8 cellular contexts compared by ENCODE assay signal in the genomic region with DNA sequence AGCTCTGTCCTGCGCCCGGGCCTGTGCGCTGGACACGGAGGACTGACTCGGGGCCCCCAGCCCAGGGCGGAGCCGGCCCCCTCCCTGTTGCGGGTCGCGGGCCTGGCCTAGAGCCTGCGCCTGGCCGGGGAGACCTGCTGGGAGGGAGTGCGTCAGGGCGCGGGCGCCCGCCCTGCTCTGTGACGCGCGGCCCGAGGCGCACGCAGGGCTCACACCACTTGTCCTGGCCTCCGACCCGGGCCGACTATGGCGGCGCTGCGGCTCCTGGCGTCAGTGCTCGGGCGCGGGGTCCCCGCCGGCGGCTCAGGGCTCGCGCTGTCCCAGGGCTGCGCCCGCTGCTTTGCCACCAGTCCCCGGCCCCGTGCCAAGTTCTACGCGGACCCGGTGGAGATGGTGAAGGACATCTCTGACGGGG. TPM values are rescaled to one million over a fixed set of nuclear protein-coding genes. Genes with fewer than 3 reads are reported as not detected.
DNase-seq lines count a peak whose midpoint lies in the region; ATAC-seq and TF ChIP-seq lines count a peak whose summit lies in the region.
"Not testable (repeated sequence)": the region's sequence is repeated elsewhere in the genome, so short reads cannot be mapped to it uniquely, and the experiment has no call there.

No MANE protein-coding gene starts in this region.

- not testable (repeated sequence) for H3K9me3 ChIP-seq in mesenchymal stem cell (ENCODE audit: control insufficient read depth, low read length); aorta (ENCODE audit: control insufficient read depth, low read length)

- peak; percentile 50 for ATAC-seq in GM19351 (IDR thresholded peaks at IDR 0.05; ENCODE audit: unreplicated experiment)
- peak; percentile 85 to 90 for ATAC-seq in left cardiac atrium
- ATAC-seq in sciatic nerve = peak; percentile 74
- ATAC-seq in aorta (ENCODE audit: low FRiP score) = peak; percentile 76

- H3K36me3 ChIP-seq in mesenchymal stem cell (ENCODE audit: control insufficient read depth in 1 of 2, insufficient read depth in 2 of 2, low read depth in 1 of 2, low read length in 2 of 2); aorta (ENCODE audit: control insufficient read depth in 1 of 2, insufficient read depth in 2 of 2, low read length in 1 of 2): not testable (repeated sequence)

- intact Hi-C loops in left cardiac atrium (cut with DNase I); sciatic nerve (cut with DNase I); aorta (cut with DNase I): not testable (repeated sequence)

- not testable (repeated sequence) for H3K27ac ChIP-seq in coronary artery; mesenchymal stem cell (ENCODE audit: low read length, poor library complexity, severe bottlenecking); aorta (ENCODE audit: low read depth in 1 of 2, low read length in 2 of 2)

- no CpG with 5 or more reads among the region's 46 CpGs for WGBS in mesenchymal stem cell
- WGBS in aorta, 2 donors = 0 to 1% methylated on average over 10 to 46 of the region's 46 CpGs

- not testable (repeated sequence) for TF ChIP-seq CTCF in coronary artery (IDR thresholded peaks at IDR 0.05)

- not testable (repeated sequence) for H2BK12ac ChIP-seq in mesenchymal stem cell (ENCODE audit: low read length in 2 of 2)

- not testable (repeated sequence) for TF ChIP-seq EP300 in Ishikawa (IDR thresholded peaks at IDR 0.05; ENCODE audit: borderline replicate concordance)

- H3K9ac ChIP-seq in mesenchymal stem cell (ENCODE audit: low read length) = not testable (repeated sequence)

- H3K4me2 ChIP-seq in mesenchymal stem cell (ENCODE audit: low read length, poor library complexity, severe bottlenecking) = peak overlapping the region; percentile 34

- not testable (repeated sequence) for H3K4ac ChIP-seq in mesenchymal stem cell (ENCODE audit: low read depth in 1 of 2, low read length in 2 of 2)

- not testable (repeated sequence) for H2AFZ ChIP-seq in mesenchymal stem cell (ENCODE audit: low read depth, low read length)

- peak overlapping the region; percentile 63 for H3K4me3 ChIP-seq in coronary artery
- not testable (repeated sequence) for H3K4me3 ChIP-seq in mesenchymal stem cell (ENCODE audit: insufficient read depth in 1 of 2, low read depth in 1 of 2, low read length in 2 of 2); aorta (ENCODE audit: low read length in 2 of 2)

- not testable (repeated sequence) for H3K18ac ChIP-seq in mesenchymal stem cell (ENCODE audit: low read depth in 1 of 2, low read length in 2 of 2)

- H3K27me3 ChIP-seq in mesenchymal stem cell (ENCODE audit: control insufficient read depth in 1 of 2, insufficient read depth in 1 of 2, low read length in 2 of 2); aorta (ENCODE audit: control insufficient read depth in 1 of 2, insufficient read depth in 2 of 2, low read length in 1 of 2): not testable (repeated sequence)

- H3K4me3 Mint-ChIP-seq in activated T-cell treated with anti-CD3 and anti-CD28 coated beads, Interleukin-2, amount 50 U/mL, for 24 hours = not testable (repeated sequence)

- H3K23ac ChIP-seq in mesenchymal stem cell (ENCODE audit: low read length in 2 of 2) = not testable (repeated sequence)

- H4K8ac ChIP-seq in mesenchymal stem cell (ENCODE audit: low read length) = not testable (repeated sequence)

- TF ChIP-seq RAD21 in Ishikawa (IDR thresholded peaks at IDR 0.05; ENCODE audit: low read depth) = not testable (repeated sequence)

- H2AK5ac ChIP-seq in mesenchymal stem cell (ENCODE audit: low read length, severe bottlenecking) = not testable (repeated sequence)

- not testable (repeated sequence) for H3K9me3 Mint-ChIP-seq in activated T-cell treated with anti-CD3 and anti-CD28 coated beads, Interleukin-2, amount 50 U/mL, for 24 hours

- not testable (repeated sequence) for H2BK15ac ChIP-seq in mesenchymal stem cell (ENCODE audit: low read depth, poor library complexity, severe bottlenecking)

- not testable (repeated sequence) for H2BK5ac ChIP-seq in mesenchymal stem cell (ENCODE audit: low read depth, low read length, poor library complexity, severe bottlenecking)

- not testable (repeated sequence) for H2BK120ac ChIP-seq in mesenchymal stem cell (ENCODE audit: low read depth, low read length)

- DNase-seq in activated T-cell treated with anti-CD3 and anti-CD28 coated beads, Interleukin-2, amount 50 U/mL, for 24 hours = peak; percentile 46
- not testable (repeated sequence) for DNase-seq in coronary artery (ENCODE audit: low spot score); left cardiac atrium; sciatic nerve (ENCODE audit: low spot score)
- DNase-seq in mesenchymal stem cell = peak; percentile 43
- peak in 1 of 2 donors; percentile 66 for DNase-seq in aorta

- H3K79me1 ChIP-seq in mesenchymal stem cell (replicated peaks; ENCODE audit: low read length, poor library complexity, severe bottlenecking) = not testable (repeated sequence)

- H3K27me3 Mint-ChIP-seq in activated T-cell treated with anti-CD3 and anti-CD28 coated beads, Interleukin-2, amount 50 U/mL, for 24 hours = not testable (repeated sequence)

- H3K27ac Mint-ChIP-seq in activated T-cell treated with anti-CD3 and anti-CD28 coated beads, Interleukin-2, amount 50 U/mL, for 24 hours = not testable (repeated sequence)

- H3K4me1 ChIP-seq in mesenchymal stem cell (ENCODE audit: control insufficient read depth, insufficient read depth, low read depth, low read length); aorta (ENCODE audit: control insufficient read depth in 1 of 2, insufficient read depth in 2 of 2, low read length in 2 of 2): not testable (repeated sequence)

- H3K36me3 Mint-ChIP-seq in activated T-cell treated with anti-CD3 and anti-CD28 coated beads, Interleukin-2, amount 50 U/mL, for 24 hours (ENCODE audit: low read depth) = not testable (repeated sequence)

- H4K91ac ChIP-seq in mesenchymal stem cell (ENCODE audit: low read length) = not testable (repeated sequence)

- H3K14ac ChIP-seq in mesenchymal stem cell (ENCODE audit: low read length in 2 of 2) = not testable (repeated sequence)

- not testable (repeated sequence) for H3K4me1 Mint-ChIP-seq in activated T-cell treated with anti-CD3 and anti-CD28 coated beads, Interleukin-2, amount 50 U/mL, for 24 hours (ENCODE audit: low read depth)

TF ChIP-seq in Ishikawa, 13 proteins besides CTCF, POLR2A, EP300 and RAD21:
- 0 out of 2 replicates have a peak, but pooled peaks have one; percentile 36 for TF ChIP-seq YY1 (IDR thresholded peaks at IDR 0.05; ENCODE audit: low read depth)

RNA-seq across cellular contexts. Expression of a gene that starts 23.3 kb away (rescaled TPM):
- 1 to 10 TPM; 1.3 to 2.9 TPM for total RNA-seq in left cardiac atrium
- polyA plus RNA-seq in mesenchymal stem cell (2013, experiment 1 of 2) = not detected
- polyA plus RNA-seq in mesenchymal stem cell (2013, experiment 2 of 2) = not detected
- 8.3 TPM for total RNA-seq in sciatic nerve
- not detected for total RNA-seq in aorta
- not detected for polyA plus RNA-seq in aorta
